Comparison of ENCODE assay signal across 32 cellular contexts in the genomic region with DNA sequence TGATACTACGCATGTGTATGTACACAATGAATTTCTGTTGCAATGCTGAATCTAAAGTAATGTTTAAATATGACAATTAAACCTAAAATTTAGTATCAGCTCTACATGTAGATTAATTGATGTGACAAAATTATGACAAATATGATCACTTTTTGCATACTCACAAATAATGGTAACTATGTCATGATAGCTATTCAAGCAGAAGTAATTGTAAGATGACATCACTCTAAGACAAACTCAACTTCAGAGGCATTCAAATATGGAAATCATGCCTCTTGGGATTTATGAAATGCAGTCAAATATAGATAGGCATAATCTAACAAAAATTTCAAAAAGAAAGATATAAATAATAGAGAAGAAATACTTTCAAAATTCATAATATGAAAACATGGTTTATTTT.
DNase-seq lines count a peak whose midpoint lies in the region; ATAC-seq, FAIRE-seq and TF ChIP-seq lines count a peak whose summit lies in the region.
"Had no signal": no experiment of that assay in that cellular context is flagged by ENCODE, and none has a peak within 500 bp of the region (broad histone marks: within the 10 kb centered on the region; RNA-seq: fewer than 3 reads in every experiment).

No MANE protein-coding gene starts in this region.

- in situ Hi-C loops in HepG2 (cut with HindIII; ENCODE audit: extremely low pct_ligation_motif_present, low pct_unique_long_range_greater_than_20kb) = no loop called here

- ATAC-seq in HepG2 (no peak), right lobe of liver (no peak), omental fat pad (ENCODE audit: low FRiP score) (no peak), HG03095 (IDR thresholded peaks at IDR 0.05; ENCODE audit: unreplicated experiment) (no peak)
- ATAC-seq: A549; CD8-positive, alpha-beta T cell had no signal

- 6% methylated on average over 1 of the region's 1 CpG for WGBS in HepG2 (ENCODE audit: low lambda C conversion rate)
- WGBS in right lobe of liver (ENCODE audit: insufficient coverage, low coverage, low lambda C conversion rate, missing lambda C conversion rate) = 83% methylated on average over 1 of the region's 1 CpG

- CTCF ChIA-PET in HepG2 (lab: Yijun Ruan, JAX; ENCODE audit: low intra/inter-chr PET ratio, low total read pairs) = no interaction called here

- no peaks in the 10 kb centered on the region for H3K27me3 ChIP-seq in HepG2 (ENCODE audit: control insufficient read depth in 1 of 2, insufficient read depth in 2 of 2, low read length in 2 of 2)
- no peaks in the 10 kb centered on the region for H3K27me3 ChIP-seq in right lobe of liver
- no peaks in the 10 kb centered on the region for H3K27me3 ChIP-seq in neural cell (ENCODE audit: insufficient read depth, low read depth, low read length)
- H3K27me3 ChIP-seq: BE2C; BLaER1; BLaER1 treated with 17β-estradiol and CSF1 and Interleukin-3, amounts not matched to agents 10 nM and 100 nM had no signal

- H4K20me1 ChIP-seq in HepG2 (ENCODE audit: insufficient read depth, low read length) (no peaks in the 10 kb centered on the region), neural cell (ENCODE audit: insufficient read depth) (no peaks in the 10 kb centered on the region)
- H4K20me1 ChIP-seq: BLaER1; BLaER1 treated with 17β-estradiol and CSF1 and Interleukin-3, amounts not matched to agents 10 nM and 100 nM had no signal

- DNase-seq in HepG2 (ENCODE audit: low spot score) (no peak), right lobe of liver (no peak), SK-N-MC (ENCODE audit: low read depth, low spot score) (peak; percentile 2), omental fat pad (ENCODE audit: low spot score) (no peak)
- DNase-seq: 8988T; ACHN; AML-193; BE2C; C1 segment of cervical spinal cord; Caco-2; Calu3; CD4-positive, alpha-beta memory T cell; CD4-positive, alpha-beta T cell; CD4-positive, CD25-positive, alpha-beta regulatory T cell; CD8-positive, alpha-beta memory T cell; CD8-positive, alpha-beta T cell; COR-L47; DMS 273 treated with DMSO at 0.1 percent for 48 hours; DMS153; DMS53; DMS79; DMS79 treated with DMSO at 0.1 percent for 48 hours; DND-41; EL had no signal

- peaks cover 70% of the 10 kb centered on the region for H3K9me3 ChIP-seq in HepG2 (ENCODE audit: low read length)
- H3K9me3 ChIP-seq in right lobe of liver = no peaks in the 10 kb centered on the region
- H3K9me3 ChIP-seq in SK-N-MC (ENCODE audit: low read depth, low read length) = no peaks in the 10 kb centered on the region
- H3K9me3 ChIP-seq in neural cell (ENCODE audit: low read length) = no peaks in the 10 kb centered on the region
- H3K9me3 ChIP-seq: A549; BE2C; BLaER1; BLaER1 treated with 17β-estradiol and CSF1 and Interleukin-3, amounts not matched to agents 10 nM and 100 nM; Caco-2 had no signal

- no peaks in the 10 kb centered on the region for H3K36me3 ChIP-seq in HepG2 (replicated peaks in 1 of 2; ENCODE audit: control insufficient read depth in 1 of 2, insufficient read depth in 2 of 2, low read length in 2 of 2)
- H3K36me3 ChIP-seq in right lobe of liver = no peaks in the 10 kb centered on the region
- H3K36me3 ChIP-seq in SK-N-MC (ENCODE audit: insufficient read depth, low read length) = no peaks in the 10 kb centered on the region
- H3K36me3 ChIP-seq in neural cell (ENCODE audit: insufficient read depth, low read length) = no peaks in the 10 kb centered on the region
- H3K36me3 ChIP-seq: BE2C; BLaER1; BLaER1 treated with 17β-estradiol and CSF1 and Interleukin-3, amounts not matched to agents 10 nM and 100 nM had no signal

- intact Hi-C loops in HepG2 (cut with micrococcal nuclease; ENCODE audit: unreplicated experiment) (no loop called here), right lobe of liver (cut with DNase I) (no loop called here)

- no peak overlapping the region for H3K4me3 ChIP-seq in HepG2 (replicated peaks in 1 of 3; ENCODE audit: insufficient read depth in 1 of 3, low read depth in 2 of 3, low read length in 3 of 3)
- no peak overlapping the region for H3K4me3 ChIP-seq in right lobe of liver
- no peak overlapping the region for H3K4me3 ChIP-seq in SK-N-MC
- H3K4me3 ChIP-seq in neural cell (ENCODE audit: low read length) = no peak overlapping the region
- H3K4me3 ChIP-seq: A549; BLaER1; BLaER1 treated with 17β-estradiol and CSF1 and Interleukin-3, amounts not matched to agents 10 nM and 100 nM had no signal

- H3K9ac ChIP-seq in HepG2 (ENCODE audit: insufficient read depth, low read depth, low read length) (no peak overlapping the region), SK-N-MC (ENCODE audit: insufficient read length) (no peak overlapping the region), neural cell (ENCODE audit: low read length) (no peak overlapping the region)
- H3K9ac ChIP-seq: BLaER1; BLaER1 treated with 17β-estradiol and CSF1 and Interleukin-3, amounts not matched to agents 10 nM and 100 nM had no signal

- no peaks in the 10 kb centered on the region for H3K9me2 ChIP-seq in neural cell (ENCODE audit: insufficient read depth, low read length)

- no TSS peak for BruUV-seq in HepG2 (replicated peaks; lab: Mats Ljungman, UMichigan)

- no peak for FAIRE-seq in HepG2 (lab: Jason Lieb, UNC)
- FAIRE-seq: A549, D721Med had no signal

- TF ChIP-seq POLR2A in HepG2 (IDR thresholded peaks at IDR 0.05; ENCODE audit: insufficient read depth in 1 of 2, low read depth in 2 of 2, low read length in 2 of 2) (no peak), right lobe of liver (IDR thresholded peaks at IDR 0.05) (no peak)

- POLR2A ChIA-PET in HepG2 (lab: Yijun Ruan, JAX) = no interaction called here

- TF ChIP-seq CTCF in HepG2 (CRISPR knock-in tag; IDR thresholded peaks at IDR 0.05) (no peak), right lobe of liver (IDR thresholded peaks at IDR 0.05) (no peak), neural cell (IDR thresholded peaks at IDR 0.05; ENCODE audit: poor library complexity, severe bottlenecking) (no peak), omental fat pad (IDR thresholded peaks at IDR 0.05) (no peak)

- TF ChIP-seq RAD21 in HepG2 (CRISPR knock-in tag; IDR thresholded peaks at IDR 0.05) (no peak), neural cell (conservative IDR thresholded peaks at IDR 0.05) (no peak)

- H3K4me1 ChIP-seq in HepG2 (ENCODE audit: insufficient read depth, low read length) = no peaks in the 10 kb centered on the region
- no peaks in the 10 kb centered on the region for H3K4me1 ChIP-seq in right lobe of liver
- H3K4me1 ChIP-seq: A549; BE2C; BLaER1; BLaER1 treated with 17β-estradiol and CSF1 and Interleukin-3, amounts not matched to agents 10 nM and 100 nM; Caco-2 had no signal

- H2AFZ ChIP-seq in HepG2 (ENCODE audit: low read length) = no peak overlapping the region
- H2AFZ ChIP-seq in neural cell (ENCODE audit: low read depth, low read length) = no peak overlapping the region

- H3K27ac ChIP-seq in HepG2 (ENCODE audit: extremely low read length, insufficient read depth, low read length) (no peak overlapping the region), right lobe of liver (no peak overlapping the region), SK-N-MC (no peak overlapping the region), neural cell (ENCODE audit: low read length) (peak overlapping the region; percentile 40)
- H3K27ac ChIP-seq: 22Rv1; A549; BLaER1; BLaER1 treated with 17β-estradiol and CSF1 and Interleukin-3, amounts not matched to agents 10 nM and 100 nM; C4-2B had no signal

- no peaks in the 10 kb centered on the region for H3F3A ChIP-seq in neural cell (ENCODE audit: insufficient read depth, low read length, poor library complexity, severe bottlenecking)

- H3K79me2 ChIP-seq in HepG2 (ENCODE audit: insufficient read depth, low read length) = no peaks in the 10 kb centered on the region
- no peaks in the 10 kb centered on the region for H3K79me2 ChIP-seq in neural cell (replicated peaks; ENCODE audit: insufficient read depth, low read length)

- H3K4me2 ChIP-seq in HepG2 (ENCODE audit: low read depth, low read length) (no peak overlapping the region), neural cell (ENCODE audit: low read length) (no peak overlapping the region)
- H3K4me2 ChIP-seq: A549; BLaER1; BLaER1 treated with 17β-estradiol and CSF1 and Interleukin-3, amounts not matched to agents 10 nM and 100 nM had no signal

- TF ChIP-seq EP300 in HepG2 (IDR thresholded peaks at IDR 0.05; ENCODE audit: low read depth in 2 of 2, low read length in 2 of 2) = no peak
- TF ChIP-seq EP300 in HepG2 (CRISPR knock-in tag; IDR thresholded peaks at IDR 0.05; ENCODE audit: borderline replicate concordance) = no peak
- TF ChIP-seq EP300 in neural cell (conservative IDR thresholded peaks at IDR 0.05; ENCODE audit: poor library complexity, severe bottlenecking) = peak; percentile 24

TF ChIP-seq in HepG2, 621 proteins besides CTCF, POLR2A, EP300 and RAD21:
- peak; percentile 88 for TF ChIP-seq ATF7 (IDR thresholded peaks at IDR 0.05)
- TF ChIP-seq ATF7 (CRISPR knock-in tag; IDR thresholded peaks at IDR 0.05) = no peak
- no peak for TF ChIP-seq PLRG1 (conservative IDR thresholded peaks at IDR 0.05)
- TF ChIP-seq CREB1 (IDR thresholded peaks at IDR 0.05) = peak; percentile 79
- no peak for TF ChIP-seq CREB1 (CRISPR knock-in tag; IDR thresholded peaks at IDR 0.05)

TF ChIP-seq in neural cell, 6 proteins besides CTCF, POLR2A, EP300 and RAD21:
- TF ChIP-seq MXI1 (conservative IDR thresholded peaks at IDR 0.05; ENCODE audit: poor library complexity, severe bottlenecking) (no peak), EZH2 (IDR thresholded peaks at IDR 0.05; ENCODE audit: borderline replicate concordance, insufficient read depth, low read length, poor library complexity, severe bottlenecking) (no peak), TAF1 (IDR thresholded peaks at IDR 0.05; ENCODE audit: low read depth) (no peak)
